Comparison of ENCODE assay signal across 1 cellular context in genomic region chr14:75184447-75184846, GRCh38.
TF ChIP-seq lines count a peak whose summit lies in the region.

No MANE protein-coding gene starts in this region.

TF ChIP-seq in GM23338, 12 proteins besides CTCF, POLR2A, EP300 and RAD21 (continued from another document):
- no peak for TF ChIP-seq ZNF462 (CRISPR knock-in tag; IDR thresholded peaks at IDR 0.05)
- no peak for TF ChIP-seq NANOG (IDR thresholded peaks at IDR 0.05; ENCODE audit: borderline replicate concordance)
- no peak for TF ChIP-seq ZNF114 (CRISPR knock-in tag; IDR thresholded peaks at IDR 0.05)
- TF ChIP-seq JUNB (IDR thresholded peaks at IDR 0.05; ENCODE audit: unreplicated experiment), result no peak
- no peak for TF ChIP-seq CREB1 (CRISPR knock-in tag; IDR thresholded peaks at IDR 0.05; ENCODE audit: low read depth)
- no peak for TF ChIP-seq ETS1 (IDR thresholded peaks at IDR 0.05)
- no peak for TF ChIP-seq POLR2AphosphoS5 (IDR thresholded peaks at IDR 0.05; ENCODE audit: low read depth)
TF ChIP-seq in GM23338: peak in this region for 0.
